In the genomic region with DNA sequence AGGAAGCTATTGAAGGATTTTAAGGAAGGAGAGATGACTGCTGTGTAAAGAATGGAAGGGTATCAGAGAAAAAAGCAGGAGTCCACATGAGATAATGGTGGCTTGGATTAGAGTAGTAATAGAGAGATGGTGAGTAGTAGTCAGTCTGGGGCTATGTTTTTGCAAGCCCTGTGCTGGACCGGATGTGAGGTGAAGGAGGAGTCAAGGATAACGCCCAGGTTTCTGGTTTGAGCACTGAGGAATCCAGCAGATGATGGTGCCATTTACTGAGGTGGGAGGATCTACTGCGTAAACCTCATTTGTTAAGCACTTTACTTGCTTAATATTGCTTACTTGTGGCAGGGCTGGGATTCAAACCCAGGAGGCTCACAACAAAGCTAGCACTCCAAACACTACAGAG, we compare ENCODE assay signal across 8 cellular contexts. TPM values are rescaled to one million over a fixed set of nuclear protein-coding genes. Genes with fewer than 3 reads are reported as not detected.
DNase-seq lines count a peak whose midpoint lies in the region; ATAC-seq and TF ChIP-seq lines count a peak whose summit lies in the region.

No MANE protein-coding gene starts in this region.

- 72% methylated on average over 2 of the region's 3 CpGs for WGBS in mesenchymal stem cell

- H3K36me3 ChIP-seq in HEK293 (ENCODE audit: control insufficient read depth in 2 of 2, insufficient read depth in 1 of 2, low read length in 2 of 2), result peaks cover 6 to 24% of the 10 kb centered on the region in 2 experiments; a peak in 2 of 3 replicates
- H3K36me3 ChIP-seq in mesenchymal stem cell (ENCODE audit: control insufficient read depth in 1 of 2, insufficient read depth in 2 of 2, low read depth in 1 of 2, low read length in 2 of 2), result peaks cover 10 to 36% of the 10 kb centered on the region in 2 experiments

- peak overlapping the region; percentile 90 for H3K27ac ChIP-seq in 22Rv1
- H3K27ac ChIP-seq in HEK293 (ENCODE audit: extremely low read depth, low read depth, low read length), result 0 out of 2 replicates have a peak overlapping the region, but pooled peaks have one; percentile 85
- no peak overlapping the region for H3K27ac ChIP-seq in mesenchymal stem cell (ENCODE audit: low read length, poor library complexity, severe bottlenecking)

- peaks cover 3% of the 10 kb centered on the region for H3K79me1 ChIP-seq in mesenchymal stem cell (replicated peaks; ENCODE audit: low read length, poor library complexity, severe bottlenecking)

- in situ Hi-C loops in astrocyte of the spinal cord (cut with HindIII; ENCODE audit: low sequenced_read_pairs), result no loop called here

- no peaks in the 10 kb centered on the region for H3K27me3 ChIP-seq in mesenchymal stem cell (ENCODE audit: control insufficient read depth in 1 of 2, insufficient read depth in 1 of 2, low read length in 2 of 2)

- H3K14ac ChIP-seq in mesenchymal stem cell (ENCODE audit: low read length in 2 of 2), result no peak overlapping the region

- H2BK15ac ChIP-seq in mesenchymal stem cell (ENCODE audit: low read depth, poor library complexity, severe bottlenecking), result no peak overlapping the region

- H3K4me1 ChIP-seq in HEK293 (ENCODE audit: control insufficient read depth, insufficient read depth, low read length), result peaks cover 9% of the 10 kb centered on the region
- H3K4me1 ChIP-seq in mesenchymal stem cell (ENCODE audit: control insufficient read depth, insufficient read depth, low read depth, low read length), result peaks cover 6% of the 10 kb centered on the region

- H4K91ac ChIP-seq in mesenchymal stem cell (ENCODE audit: low read length), result no peak overlapping the region

- no peak overlapping the region for H2AK5ac ChIP-seq in mesenchymal stem cell (ENCODE audit: low read length, severe bottlenecking)

- H3K18ac ChIP-seq in mesenchymal stem cell (ENCODE audit: low read depth in 1 of 2, low read length in 2 of 2), result no peak overlapping the region

- H3K9ac ChIP-seq in mesenchymal stem cell (ENCODE audit: low read length), result peak overlapping the region; percentile 96

- H3K4me2 ChIP-seq in mesenchymal stem cell (ENCODE audit: low read length, poor library complexity, severe bottlenecking), result peak overlapping the region; percentile 69

- no peak overlapping the region for H2BK120ac ChIP-seq in mesenchymal stem cell (ENCODE audit: low read depth, low read length)

- H2BK12ac ChIP-seq in mesenchymal stem cell (ENCODE audit: low read length in 2 of 2), result no peak overlapping the region

- CTCF ChIA-PET in HEK293 (lab: Yijun Ruan, JAX), result interaction anchor here (0.6 to 2.5 kb wide), 8 partner anchors 9 to 365 kb away, joined by 3 to 20 read pairs (median 4); no protein-coding TSS in a partner anchor

- H3K23ac ChIP-seq in mesenchymal stem cell (ENCODE audit: low read length in 2 of 2), result no peak overlapping the region

- no peak for ATAC-seq in GM21390 (IDR thresholded peaks at IDR 0.05; ENCODE audit: unreplicated experiment)
- ATAC-seq in GM18861 (IDR thresholded peaks at IDR 0.05; ENCODE audit: unreplicated experiment), result no peak

- TF ChIP-seq CTCF in 22Rv1 (IDR thresholded peaks at IDR 0.05) (no peak), HEK293 (tag by site-specific recombination; IDR thresholded peaks at IDR 0.05) (no peak), astrocyte of the spinal cord (IDR thresholded peaks at IDR 0.05; ENCODE audit: low read depth, low read length) (no peak)

- no peak overlapping the region for H2AFZ ChIP-seq in mesenchymal stem cell (ENCODE audit: low read depth, low read length)

- DNase-seq in astrocyte of the spinal cord (ENCODE audit: low read depth, low spot score) (no peak), mesenchymal stem cell (no peak), hepatic stellate cell (ENCODE audit: low spot score) (no peak)
- DNase-seq in activated CD4-positive, CD25-positive, alpha-beta regulatory T cell (lab: John Stamatoyannopoulos, UW), result no peak

- H3K4ac ChIP-seq in mesenchymal stem cell (ENCODE audit: low read depth in 1 of 2, low read length in 2 of 2), result no peak overlapping the region

- H3K4me3 ChIP-seq in HEK293 (ENCODE audit: low read depth, low read length), result peak overlapping the region; percentile 93; the same call in 1 of the 2 replicates
- H3K4me3 ChIP-seq in astrocyte of the spinal cord (ENCODE audit: low read depth, low read length), result peak overlapping the region; percentile 93
- peak overlapping the region in 1 of 2 experiments; percentile 96 for H3K4me3 ChIP-seq in mesenchymal stem cell (ENCODE audit: insufficient read depth in 1 of 2, low read depth in 1 of 2, low read length in 2 of 2)

- POLR2A ChIA-PET in HEK293 (lab: Yijun Ruan, JAX), result interaction anchor here (1.6 to 1.9 kb wide), 2 partner anchors 35 to 39 kb away, joined by 6 to 14 read pairs; a partner anchor contains a TSS

- H4K8ac ChIP-seq in mesenchymal stem cell (ENCODE audit: low read length), result no peak overlapping the region

- H3K9me3 ChIP-seq in HEK293 (ENCODE audit: control insufficient read depth, insufficient read depth, low read depth, low read length) (no peaks in the 10 kb centered on the region), mesenchymal stem cell (ENCODE audit: control insufficient read depth, low read length) (no peaks in the 10 kb centered on the region)

- H2BK5ac ChIP-seq in mesenchymal stem cell (ENCODE audit: low read depth, low read length, poor library complexity, severe bottlenecking), result no peak overlapping the region

TF ChIP-seq in HEK293, 187 proteins besides CTCF, POLR2A, EP300 and RAD21 (continues in another document):
- no peak for TF ChIP-seq ZNF423 (tag by site-specific recombination; IDR thresholded peaks at IDR 0.05)
- TF ChIP-seq, protein P1, sequence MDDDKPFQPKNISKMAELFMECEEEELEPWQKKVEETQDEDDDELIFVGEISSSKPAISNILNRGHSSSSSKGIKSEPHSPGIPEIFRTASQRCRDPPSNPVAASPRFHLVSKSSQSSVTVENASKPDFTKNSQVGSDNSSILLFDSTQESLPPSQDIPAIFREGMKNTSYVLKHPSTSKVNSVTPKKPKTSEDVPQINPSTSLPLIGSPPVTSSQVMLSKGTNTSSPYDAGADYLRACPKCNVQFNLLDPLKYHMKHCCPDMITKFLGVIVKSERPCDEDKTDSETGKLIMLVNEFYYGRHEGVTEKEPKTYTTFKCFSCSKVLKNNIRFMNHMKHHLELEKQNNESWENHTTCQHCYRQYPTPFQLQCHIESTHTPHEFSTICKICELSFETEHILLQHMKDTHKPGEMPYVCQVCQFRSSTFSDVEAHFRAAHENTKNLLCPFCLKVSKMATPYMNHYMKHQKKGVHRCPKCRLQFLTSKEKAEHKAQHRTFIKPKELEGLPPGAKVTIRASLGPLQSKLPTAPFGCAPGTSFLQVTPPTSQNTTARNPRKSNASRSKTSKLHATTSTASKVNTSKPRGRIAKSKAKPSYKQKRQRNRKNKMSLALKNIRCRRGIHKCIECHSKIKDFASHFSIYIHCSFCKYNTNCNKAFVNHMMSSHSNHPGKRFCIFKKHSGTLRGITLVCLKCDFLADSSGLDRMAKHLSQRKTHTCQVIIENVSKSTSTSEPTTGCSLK (tag by site-specific recombination; IDR thresholded peaks at IDR 0.05), result no peak
- TF ChIP-seq ZSCAN23 (tag by site-specific recombination; IDR thresholded peaks at IDR 0.05), result no peak
- no peak for TF ChIP-seq ZNF785 (tag by site-specific recombination; IDR thresholded peaks at IDR 0.05)
- no peak for TF ChIP-seq ZNF132 (tag by site-specific recombination; IDR thresholded peaks at IDR 0.05; ENCODE audit: borderline replicate concordance)
- TF ChIP-seq ZNF292 (tag by site-specific recombination; IDR thresholded peaks at IDR 0.05; ENCODE audit: borderline replicate concordance, low read depth), result no peak
- TF ChIP-seq, protein P2, sequence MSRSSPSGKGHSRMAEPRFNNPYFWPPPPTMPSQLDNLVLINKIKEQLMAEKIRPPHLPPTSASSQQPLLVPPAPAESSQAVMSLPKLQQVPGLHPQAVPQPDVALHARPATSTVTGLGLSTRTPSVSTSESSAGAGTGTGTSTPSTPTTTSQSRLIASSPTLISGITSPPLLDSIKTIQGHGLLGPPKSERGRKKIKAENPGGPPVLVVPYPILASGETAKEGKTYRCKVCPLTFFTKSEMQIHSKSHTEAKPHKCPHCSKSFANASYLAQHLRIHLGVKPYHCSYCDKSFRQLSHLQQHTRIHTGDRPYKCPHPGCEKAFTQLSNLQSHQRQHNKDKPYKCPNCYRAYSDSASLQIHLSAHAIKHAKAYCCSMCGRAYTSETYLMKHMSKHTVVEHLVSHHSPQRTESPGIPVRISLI (tag by site-specific recombination; IDR thresholded peaks at IDR 0.05), result no peak
- no peak for TF ChIP-seq GFI1B (tag by site-specific recombination; IDR thresholded peaks at IDR 0.05)
- TF ChIP-seq, protein P3, sequence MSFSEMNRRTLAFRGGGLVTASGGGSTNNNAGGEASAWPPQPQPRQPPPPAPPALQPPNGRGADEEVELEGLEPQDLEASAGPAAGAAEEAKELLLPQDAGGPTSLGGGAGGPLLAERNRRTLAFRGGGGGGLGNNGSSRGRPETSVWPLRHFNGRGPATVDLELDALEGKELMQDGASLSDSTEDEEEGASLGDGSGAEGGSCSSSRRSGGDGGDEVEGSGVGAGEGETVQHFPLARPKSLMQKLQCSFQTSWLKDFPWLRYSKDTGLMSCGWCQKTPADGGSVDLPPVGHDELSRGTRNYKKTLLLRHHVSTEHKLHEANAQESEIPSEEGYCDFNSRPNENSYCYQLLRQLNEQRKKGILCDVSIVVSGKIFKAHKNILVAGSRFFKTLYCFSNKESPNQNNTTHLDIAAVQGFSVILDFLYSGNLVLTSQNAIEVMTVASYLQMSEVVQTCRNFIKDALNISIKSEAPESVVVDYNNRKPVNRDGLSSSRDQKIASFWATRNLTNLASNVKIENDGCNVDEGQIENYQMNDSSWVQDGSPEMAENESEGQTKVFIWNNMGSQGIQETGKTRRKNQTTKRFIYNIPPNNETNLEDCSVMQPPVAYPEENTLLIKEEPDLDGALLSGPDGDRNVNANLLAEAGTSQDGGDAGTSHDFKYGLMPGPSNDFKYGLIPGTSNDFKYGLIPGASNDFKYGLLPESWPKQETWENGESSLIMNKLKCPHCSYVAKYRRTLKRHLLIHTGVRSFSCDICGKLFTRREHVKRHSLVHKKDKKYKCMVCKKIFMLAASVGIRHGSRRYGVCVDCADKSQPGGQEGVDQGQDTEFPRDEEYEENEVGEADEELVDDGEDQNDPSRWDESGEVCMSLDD (tag by site-specific recombination; IDR thresholded peaks at IDR 0.05), result no peak
- TF ChIP-seq ZNF660 (tag by site-specific recombination; IDR thresholded peaks at IDR 0.05), result no peak
- no peak for TF ChIP-seq ZNF37A (tag by site-specific recombination; IDR thresholded peaks at IDR 0.05)
- no peak for TF ChIP-seq ZNF350 (tag by site-specific recombination; IDR thresholded peaks at IDR 0.05)
- no peak for TF ChIP-seq SALL2 (tag by site-specific recombination; IDR thresholded peaks at IDR 0.05; ENCODE audit: borderline replicate concordance)

RNA-seq across cellular contexts. Expression of a gene that starts 1.1 kb away (rescaled TPM):
- polyA plus RNA-seq in mesenchymal stem cell (2013, experiment 1 of 2), result 6.8 TPM
- polyA plus RNA-seq in mesenchymal stem cell (2013, experiment 2 of 2), result 7.4 TPM

RNA-seq across cellular contexts. Expression of a gene that starts 1.2 kb away (rescaled TPM):
- 21.5 TPM for polyA plus RNA-seq in mesenchymal stem cell (2013, experiment 1 of 2)
- polyA plus RNA-seq in mesenchymal stem cell (2013, experiment 2 of 2), result 20.1 TPM

RNA-seq across cellular contexts. Expression of a gene that starts 38.8 kb away (rescaled TPM):
- polyA plus RNA-seq in mesenchymal stem cell (2013, experiment 1 of 2), result 11.6 TPM
- 11.9 TPM for polyA plus RNA-seq in mesenchymal stem cell (2013, experiment 2 of 2)

RNA-seq across cellular contexts. Expression of a gene that starts 54.8 kb away (rescaled TPM):
- 0.01 TPM for polyA plus RNA-seq in mesenchymal stem cell (2013, experiment 1 of 2)
- polyA plus RNA-seq in mesenchymal stem cell (2013, experiment 2 of 2), result 0.03 TPM
